In genomic region chr7:47535033-47535703, GRCh38 we compare ENCODE assay signal across 1 cellular context.
TF ChIP-seq lines count a peak whose summit lies in the region.

No MANE protein-coding gene starts in this region.

TF ChIP-seq in HepG2, 621 proteins besides CTCF, POLR2A, EP300 and RAD21 (continued from another document):
- TF ChIP-seq PLSCR1 (CRISPR knock-in tag; IDR thresholded peaks at IDR 0.05; ENCODE audit: borderline replicate concordance) (no peak), MIXL1 (CRISPR knock-in tag; IDR thresholded peaks at IDR 0.05) (peak; percentile 96), ZSCAN29 (CRISPR knock-in tag; conservative IDR thresholded peaks at IDR 0.05) (0 out of 2 replicates have a peak, but pooled peaks have one; percentile 54), SPEN (CRISPR knock-in tag; IDR thresholded peaks at IDR 0.05; ENCODE audit: low read depth) (no peak), GTF2F1 (IDR thresholded peaks at IDR 0.05; ENCODE audit: low read length) (no peak), PAX8 (CRISPR knock-in tag; IDR thresholded peaks at IDR 0.05; ENCODE audit: borderline replicate concordance) (no peak), ZNF232 (CRISPR knock-in tag; IDR thresholded peaks at IDR 0.05; ENCODE audit: borderline replicate concordance) (no peak), ZNF160 (CRISPR knock-in tag; IDR thresholded peaks at IDR 0.05) (no peak), RBM22 (optimal IDR thresholded peaks at IDR 0.05; ENCODE audit: low read length) (no peak), PHF21A (CRISPR knock-in tag; IDR thresholded peaks at IDR 0.05) (peak; percentile 69), ZNF17 (CRISPR knock-in tag; IDR thresholded peaks at IDR 0.05) (no peak), TBP (CRISPR knock-in tag; IDR thresholded peaks at IDR 0.05) (no peak), ZNF614 (CRISPR knock-in tag; IDR thresholded peaks at IDR 0.05; ENCODE audit: borderline replicate concordance) (no peak), TRIM22 (IDR thresholded peaks at IDR 0.05) (no peak), ZNF891 (CRISPR knock-in tag; IDR thresholded peaks at IDR 0.05) (no peak), ZNF619 (CRISPR knock-in tag; IDR thresholded peaks at IDR 0.05) (no peak), LBX2 (CRISPR knock-in tag; IDR thresholded peaks at IDR 0.05; ENCODE audit: borderline replicate concordance) (no peak), THRA (CRISPR knock-in tag; IDR thresholded peaks at IDR 0.05; ENCODE audit: borderline replicate concordance) (no peak), FOXK1 (CRISPR knock-in tag; IDR thresholded peaks at IDR 0.05; ENCODE audit: borderline replicate concordance, low read depth) (no peak), ZNF850 (CRISPR knock-in tag; conservative IDR thresholded peaks at IDR 0.05) (no peak), ZNF792 (CRISPR knock-in tag; IDR thresholded peaks at IDR 0.05) (no peak), POLR2AphosphoS5 (IDR thresholded peaks at IDR 0.05; ENCODE audit: low read depth, low read length) (no peak), ZNF503 (CRISPR knock-in tag; IDR thresholded peaks at IDR 0.05) (no peak)
